In genomic region chr16:24854607-24855171, GRCh38 we compare ENCODE assay signal across 16 cellular contexts. TPM values are rescaled to one million over a fixed set of nuclear protein-coding genes. Genes with fewer than 3 reads are reported as not detected.
DNase-seq lines count a peak whose midpoint lies in the region; ATAC-seq and TF ChIP-seq lines count a peak whose summit lies in the region.
"Had no signal": no experiment of that assay in that cellular context is flagged by ENCODE, and none has a peak within 500 bp of the region (broad histone marks: within the 10 kb centered on the region; RNA-seq: fewer than 3 reads in every experiment).

No MANE protein-coding gene starts in this region.

- no peak overlapping the region for H3K27ac Mint-ChIP-seq in Calu3 (ENCODE audit: unreplicated experiment)
- H3K27ac Mint-ChIP-seq: CD4-positive, alpha-beta T cell had no signal

- no peak for TF ChIP-seq CTCF in Calu3 (IDR thresholded peaks at IDR 0.05; ENCODE audit: unreplicated experiment)

- peak overlapping the region; percentile 11 for H3K4me3 Mint-ChIP-seq in Calu3 (ENCODE audit: low read depth, unreplicated experiment)
- H3K4me3 Mint-ChIP-seq: CD4-positive, alpha-beta T cell had no signal

- H3K9me3 Mint-ChIP-seq in Calu3 (ENCODE audit: low read depth, unreplicated experiment): no peaks in the 10 kb centered on the region
- H3K9me3 Mint-ChIP-seq: CD4-positive, alpha-beta T cell had no signal

- H3K36me3 Mint-ChIP-seq in Calu3 (ENCODE audit: insufficient read depth, unreplicated experiment): peaks cover 4% of the 10 kb centered on the region

- peak overlapping the region; percentile 98 for H3K27ac ChIP-seq in cingulate gyrus (ENCODE audit: low read depth, low read length)
- H3K27ac ChIP-seq: BLaER1, KMS-11, RWPE1, SK-N-MC had no signal

- intact Hi-C loops in Calu3 (cut with micrococcal nuclease; ENCODE audit: unreplicated experiment) (no loop called here), posterior vena cava (cut with DNase I) (no loop called here)

- H3K4me1 Mint-ChIP-seq in Calu3 (ENCODE audit: low read depth, unreplicated experiment): peaks cover 51% of the 10 kb centered on the region

- H3K27me3 Mint-ChIP-seq in Calu3 (ENCODE audit: unreplicated experiment): no peaks in the 10 kb centered on the region

- CTCF ChIA-PET in Calu3 (lab: Charles Lee): no interaction called here

- BruUV-seq in Calu3 (replicated peaks; lab: Mats Ljungman, UMichigan): no TSS peak

- DNase-seq in Calu3: no peak
- peak; percentile 79 for DNase-seq in NCI-H226
- peak; percentile 5 for DNase-seq in posterior vena cava (ENCODE audit: low spot score)
- DNase-seq in stimulated activated naive CD4-positive, alpha-beta T cell (lab: John Stamatoyannopoulos, UW): no peak
- DNase-seq: Caco-2; CD4-positive, alpha-beta T cell; DND-41; NCI-H2171 treated with DMSO at 0.1 percent for 48 hours; SHP77 treated with DMSO at 0.1 percent for 48 hours had no signal

- ATAC-seq in GM19455 (IDR thresholded peaks at IDR 0.05; ENCODE audit: unreplicated experiment) (no peak), HG03175 (IDR thresholded peaks at IDR 0.05; ENCODE audit: unreplicated experiment) (no peak)

RNA-seq across cellular contexts. Expression of gene SLC5A11, which starts 8.9 kb away (rescaled TPM):
- total RNA-seq in Calu3 (2022): 0.64 TPM in 1 of 2 replicates, not detected in the other
- not detected for total RNA-seq in posterior vena cava

Comparison
In these comparisons a context has a peak if more than half of its experiments do, and no peak if none do; other contexts are left out.
1. DNase-seq: peak in NCI-H226 (single experiment) and posterior vena cava (single experiment); none in Calu3 (single experiment) and stimulated activated naive CD4-positive, alpha-beta T cell (0 of 6).